ENCODE assay signal across 5 cellular contexts in genomic region chr22:11068406-11068805, GRCh38.
DNase-seq lines count a peak whose midpoint lies in the region; ATAC-seq and TF ChIP-seq lines count a peak whose summit lies in the region.
"Not testable (repeated sequence)": the region's sequence is repeated elsewhere in the genome, so short reads cannot be mapped to it uniquely, and the experiment has no call there.

No MANE protein-coding gene starts in this region.

- H3K79me1 ChIP-seq in neuronal stem cell (ENCODE audit: low read depth, low read length) = not testable (repeated sequence)

- not testable (repeated sequence) for H3K18ac ChIP-seq in neuronal stem cell (ENCODE audit: low read length)

- H3K27ac ChIP-seq in coronary artery; right atrium auricular region; lung (ENCODE audit: low read depth in 1 of 2, low read length in 1 of 2); neuronal stem cell (replicated peaks; ENCODE audit: low read length): not testable (repeated sequence)

- intact Hi-C loops in CD14-positive monocyte (cut with micrococcal nuclease) = not testable (repeated sequence)

- H3K14ac ChIP-seq in neuronal stem cell (ENCODE audit: low read length) = not testable (repeated sequence)

- not testable (repeated sequence) for H3K23ac ChIP-seq in neuronal stem cell (ENCODE audit: low read depth, low read length, poor library complexity)

- H3K4me3 Mint-ChIP-seq in CD14-positive monocyte = not testable (repeated sequence)

- not testable (repeated sequence) for H3K4ac ChIP-seq in neuronal stem cell (ENCODE audit: low read length)

- not testable (repeated sequence) for H3K36me3 ChIP-seq in right atrium auricular region; lung (ENCODE audit: control insufficient read depth in 2 of 2, insufficient read depth in 2 of 2, low read length in 2 of 2); neuronal stem cell (replicated peaks in 1 of 2; ENCODE audit: control insufficient read depth in 2 of 2, insufficient read depth in 2 of 2, low read length in 2 of 2)

- H3K9ac ChIP-seq in neuronal stem cell (ENCODE audit: low read depth, low read length, poor library complexity) = not testable (repeated sequence)

- not testable (repeated sequence) for H2BK120ac ChIP-seq in neuronal stem cell (ENCODE audit: low read depth, low read length)

- not testable (repeated sequence) for H3K27me3 ChIP-seq in right atrium auricular region; lung (ENCODE audit: control insufficient read depth, insufficient read depth); neuronal stem cell (ENCODE audit: control insufficient read depth in 3 of 3, insufficient read depth in 3 of 3, low read depth in 1 of 3, low read length in 3 of 3)

- H3K4me1 ChIP-seq in right atrium auricular region; lung (ENCODE audit: control insufficient read depth in 2 of 2, insufficient read depth in 2 of 2, low read length in 2 of 2); neuronal stem cell (ENCODE audit: control insufficient read depth in 2 of 2, insufficient read depth in 1 of 2, low read depth in 1 of 2, low read length in 2 of 2): not testable (repeated sequence)

- not testable (repeated sequence) for H3K9me3 ChIP-seq in right atrium auricular region
- peaks cover 0 to 17% of the 10 kb centered on the region in 2 donors for H3K9me3 ChIP-seq in lung (ENCODE audit: control insufficient read depth in 2 of 2, insufficient read depth in 1 of 2, low read length in 1 of 2)
- peaks cover 0 to 18% of the 10 kb centered on the region in 2 donors for H3K9me3 ChIP-seq in neuronal stem cell (replicated peaks in 1 of 2; ENCODE audit: control insufficient read depth in 2 of 2, insufficient read depth in 1 of 2, low read depth in 1 of 2, low read length in 2 of 2)

- not testable (repeated sequence) for TF ChIP-seq CTCF in CD14-positive monocyte (IDR thresholded peaks at IDR 0.05); coronary artery (IDR thresholded peaks at IDR 0.05); right atrium auricular region (IDR thresholded peaks at IDR 0.05); lung (IDR thresholded peaks at IDR 0.05; ENCODE audit: control extremely low read depth, extremely low read depth)

- DNase-seq in CD14-positive monocyte (ENCODE audit: low spot score) (peak; percentile 26), coronary artery (ENCODE audit: low spot score) (peak; percentile 62), right atrium auricular region (ENCODE audit: low spot score) (peak; percentile 51), lung (ENCODE audit: low spot score) (peak; percentile 25)
- not testable (repeated sequence) for DNase-seq in neuronal stem cell (ENCODE audit: low spot score)

- H2BK5ac ChIP-seq in neuronal stem cell (ENCODE audit: low read length) = peak overlapping the region; percentile 54

- not testable (repeated sequence) for H2AK5ac ChIP-seq in neuronal stem cell (ENCODE audit: low read depth, low read length)

- not testable (repeated sequence) for H2AFZ ChIP-seq in neuronal stem cell (ENCODE audit: low read length)

- H3K36me3 Mint-ChIP-seq in CD14-positive monocyte = not testable (repeated sequence)

- ATAC-seq in lung (ENCODE audit: insufficient read depth, low FRiP score) = not testable (repeated sequence)

- H2BK15ac ChIP-seq in neuronal stem cell (ENCODE audit: low read length) = not testable (repeated sequence)

- H3K9me3 Mint-ChIP-seq in CD14-positive monocyte = peaks cover 34 to 47% (median 41%) of the 10 kb centered on the region in 7 donors

- H4K8ac ChIP-seq in neuronal stem cell (ENCODE audit: low read depth, low read length) = not testable (repeated sequence)

- H3K4me1 Mint-ChIP-seq in CD14-positive monocyte = not testable (repeated sequence)

- H3K4me3 ChIP-seq in coronary artery; right atrium auricular region; lung; neuronal stem cell (ENCODE audit: low read length in 2 of 2): not testable (repeated sequence)

- H3K4me2 ChIP-seq in neuronal stem cell (ENCODE audit: insufficient read depth, low read length, poor library complexity, severe bottlenecking) = not testable (repeated sequence)

- not testable (repeated sequence) for H2BK12ac ChIP-seq in neuronal stem cell (ENCODE audit: low read length)

- H3K27me3 Mint-ChIP-seq in CD14-positive monocyte (ENCODE audit: low read depth in 3 of 3) = not testable (repeated sequence)

- not testable (repeated sequence) for H3K27ac Mint-ChIP-seq in CD14-positive monocyte

- H4K91ac ChIP-seq in neuronal stem cell (ENCODE audit: low read depth, low read length, poor library complexity) = not testable (repeated sequence)
